In genomic region chr21:46221664-46222435, GRCh38 we compare ENCODE assay signal across 28 cellular contexts. TPM values are rescaled to one million over a fixed set of nuclear protein-coding genes. Genes with fewer than 3 reads are reported as not detected.
A peak's percentile ranks its signal among the peaks of the same experiment; 100 is the strongest.
DNase-seq lines count a peak whose midpoint lies in the region; ATAC-seq and TF ChIP-seq lines count a peak whose summit lies in the region.
"Had no signal": no experiment of that assay in that cellular context is flagged by ENCODE, and none has a peak within 500 bp of the region (broad histone marks: within the 10 kb centered on the region; RNA-seq: fewer than 3 reads in every experiment).

No MANE protein-coding gene starts in this region.

- no peak overlapping the region for H3K27ac Mint-ChIP-seq in activated CD8-positive, alpha-beta memory T cell treated with anti-CD3 and anti-CD28 coated beads, Interleukin-2, amount 10 ng/mL, durations not matched to agents 7 days and 5 days
- H3K27ac Mint-ChIP-seq: activated CD4-positive, alpha-beta T cell treated with anti-CD3 and anti-CD28 coated beads for 36 hours; nephron; T-helper 1 cell treated with Interleukin-12 subunit alpha and Interleukin-12 subunit beta and Interleukin-4 antibody, amounts not matched to agents 30 μg/mL and 1 μg/mL, for 36 hours had no signal

- H3K9me3 ChIP-seq in left ventricle myocardium inferior (replicated peaks) (no peaks in the 10 kb centered on the region), osteoblast (ENCODE audit: low read depth, low read length) (no peaks in the 10 kb centered on the region), esophagus muscularis mucosa (no peaks in the 10 kb centered on the region)
- H3K9me3 ChIP-seq: A549, adrenal gland, body of pancreas, right lobe of liver, SK-N-SH had no signal

- no peaks in the 10 kb centered on the region for H3K27me3 Mint-ChIP-seq in activated CD8-positive, alpha-beta memory T cell treated with anti-CD3 and anti-CD28 coated beads, Interleukin-2, amount 10 ng/mL, durations not matched to agents 7 days and 5 days
- H3K27me3 Mint-ChIP-seq: activated CD4-positive, alpha-beta T cell treated with anti-CD3 and anti-CD28 coated beads for 36 hours; CD4-positive, alpha-beta memory T cell had no signal

- TF ChIP-seq EP300 in esophagus muscularis mucosa (IDR thresholded peaks at IDR 0.05): no peak

- intact Hi-C loops in left ventricle myocardium inferior (cut with micrococcal nuclease): no loop called here
- intact Hi-C loops in esophagus muscularis mucosa (cut with DNase I): no loop called here

- no peaks in the 10 kb centered on the region for H3K36me3 Mint-ChIP-seq in activated CD8-positive, alpha-beta memory T cell treated with anti-CD3 and anti-CD28 coated beads, Interleukin-2, amount 10 ng/mL, durations not matched to agents 7 days and 5 days

- H3K4me1 Mint-ChIP-seq in activated CD8-positive, alpha-beta memory T cell treated with anti-CD3 and anti-CD28 coated beads, Interleukin-2, amount 10 ng/mL, durations not matched to agents 7 days and 5 days: peaks cover 11% of the 10 kb centered on the region

- no peak for TF ChIP-seq POLR2A in esophagus muscularis mucosa (IDR thresholded peaks at IDR 0.05; ENCODE audit: low read depth)

- H3K79me2 ChIP-seq in osteoblast (ENCODE audit: insufficient read depth, low read length): peaks cover 61% of the 10 kb centered on the region
- H3K79me2 ChIP-seq: parathyroid adenoma had no signal

- peaks cover 44% of the 10 kb centered on the region for H3K36me3 ChIP-seq in left ventricle myocardium inferior
- H3K36me3 ChIP-seq in osteoblast (ENCODE audit: insufficient read depth, low read length): peaks cover 15% of the 10 kb centered on the region
- peaks cover 32 to 65% (median 52%) of the 10 kb centered on the region in 4 donors for H3K36me3 ChIP-seq in esophagus muscularis mucosa

- no peak overlapping the region for H3K4me3 Mint-ChIP-seq in activated CD8-positive, alpha-beta memory T cell treated with anti-CD3 and anti-CD28 coated beads, Interleukin-2, amount 10 ng/mL, durations not matched to agents 7 days and 5 days
- H3K4me3 Mint-ChIP-seq: activated CD4-positive, alpha-beta T cell treated with anti-CD3 and anti-CD28 coated beads for 36 hours; CD4-positive, alpha-beta memory T cell; nephron; T-helper 1 cell treated with Interleukin-12 subunit alpha and Interleukin-12 subunit beta and Interleukin-4 antibody, amounts not matched to agents 30 μg/mL and 1 μg/mL, for 36 hours had no signal

- DNase-seq in activated CD8-positive, alpha-beta memory T cell treated with anti-CD3 and anti-CD28 coated beads, Interleukin-2, amount 10 ng/mL, durations not matched to agents 7 days and 5 days: peak; percentile 19
- no peak for DNase-seq in activated CD8-positive, alpha-beta memory T cell treated with anti-CD3 and anti-CD28 coated beads, Interleukin-2, amount 50 U/mL, for 48 hours
- DNase-seq in left ventricle myocardium inferior: peak; percentile 46
- peak; percentile 51 for DNase-seq in osteoblast (ENCODE audit: insufficient read length, low spot score, missing footprints)
- no peak for DNase-seq in DMS153 treated with DMSO at 0.1 percent for 48 hours (lab: John Stamatoyannopoulos, UW; ENCODE audit: unreplicated experiment)
- no peak for DNase-seq in esophagus muscularis mucosa (ENCODE audit: extremely low spot score)
- no peak for DNase-seq in activated effector memory CD4-positive, alpha-beta T cell treated with anti-CD3 and anti-CD28 coated beads, Interleukin-2, amount 50 U/mL, for 16 hours
- DNase-seq: activated CD4-positive, alpha-beta T cell treated with anti-CD3 and anti-CD28 coated beads for 36 hours; activated naive CD4-positive, alpha-beta T cell treated with Interleukin-2 at 50 U/mL for 16 hours; activated T-cell treated with anti-CD3 and anti-CD28 coated beads, Interleukin-2, amount 50 U/mL, for 48 hours; AML-193; CD4-positive, alpha-beta memory T cell; NCI-H1105 treated with DMSO at 0.1 percent for 48 hours; NCI-H2029 treated with DMSO at 0.1 percent for 48 hours; NCI-H226; NCI-H82; right lobe of liver; SK-N-SH; stimulated activated naive CD4-positive, alpha-beta T cell had no signal

- H3K4me3 ChIP-seq in left ventricle myocardium inferior (no peak overlapping the region), osteoblast (ENCODE audit: insufficient read depth, low read length) (no peak overlapping the region), esophagus muscularis mucosa (no peak overlapping the region)
- H3K4me3 ChIP-seq: A549, adrenal gland, body of pancreas, lung, right lobe of liver had no signal

- H3K27ac ChIP-seq in left ventricle myocardium inferior (replicated peaks): peak overlapping the region; percentile 76
- no peak overlapping the region for H3K27ac ChIP-seq in osteoblast (ENCODE audit: low read depth, low read length)
- no peak overlapping the region for H3K27ac ChIP-seq in esophagus muscularis mucosa (replicated peaks in 1 of 4)
- H3K27ac ChIP-seq: A549, adrenal gland, body of pancreas, parathyroid adenoma, right lobe of liver had no signal

- H4K20me1 ChIP-seq in osteoblast (ENCODE audit: insufficient read depth, low read length): peaks cover 6% of the 10 kb centered on the region

- H3K27me3 ChIP-seq in left ventricle myocardium inferior (ENCODE audit: low read depth) (no peaks in the 10 kb centered on the region), osteoblast (ENCODE audit: insufficient read depth, low read length) (no peaks in the 10 kb centered on the region), esophagus muscularis mucosa (no peaks in the 10 kb centered on the region)
- H3K27me3 ChIP-seq: adrenal gland, body of pancreas, right lobe of liver had no signal

- TF ChIP-seq CTCF in left ventricle myocardium inferior (IDR thresholded peaks at IDR 0.05; ENCODE audit: borderline replicate concordance) (no peak), osteoblast (IDR thresholded peaks at IDR 0.05; ENCODE audit: extremely low read depth, low read depth, low read length) (no peak), esophagus muscularis mucosa (IDR thresholded peaks at IDR 0.05) (no peak)

- no peaks in the 10 kb centered on the region for H3K9me3 Mint-ChIP-seq in activated CD8-positive, alpha-beta memory T cell treated with anti-CD3 and anti-CD28 coated beads, Interleukin-2, amount 10 ng/mL, durations not matched to agents 7 days and 5 days (ENCODE audit: low read depth)
- H3K9me3 Mint-ChIP-seq: nephron; T-helper 1 cell treated with Interleukin-12 subunit alpha and Interleukin-12 subunit beta and Interleukin-4 antibody, amounts not matched to agents 30 μg/mL and 1 μg/mL, for 36 hours had no signal

- ATAC-seq in activated CD8-positive, alpha-beta memory T cell treated with anti-CD3 and anti-CD28 coated beads, Interleukin-2, amount 10 ng/mL, durations not matched to agents 7 days and 5 days: no peak
- ATAC-seq in GM19452 (IDR thresholded peaks at IDR 0.05; ENCODE audit: unreplicated experiment): no peak
- ATAC-seq: A549; activated CD4-positive, alpha-beta T cell treated with anti-CD3 and anti-CD28 coated beads for 36 hours; body of pancreas; HCT116; right lobe of liver had no signal

- CTCF ChIA-PET in activated CD8-positive, alpha-beta memory T cell treated with anti-CD3 and anti-CD28 coated beads, Interleukin-2, amount 10 ng/mL, durations not matched to agents 7 days and 5 days (lab: Charles Lee): interaction anchor here (0.8 kb wide), 1 partner anchor 248 kb away, joined by 3 read pairs; no protein-coding TSS in a partner anchor

- H3K4me2 ChIP-seq in osteoblast (ENCODE audit: insufficient read depth, low read length): no peak overlapping the region
- H3K4me2 ChIP-seq: A549, SK-N-SH had no signal

- H3K4me1 ChIP-seq in left ventricle myocardium inferior (peaks cover 66% of the 10 kb centered on the region), osteoblast (ENCODE audit: insufficient read depth, low read length) (peaks cover under 1% of the 10 kb centered on the region), esophagus muscularis mucosa (peaks cover 18 to 31% (median 26%) of the 10 kb centered on the region in 4 donors)
- H3K4me1 ChIP-seq: A549, parathyroid adenoma had no signal

- 90% methylated on average over 15 of the region's 16 CpGs for whole genome bisulfite sequencing in esophagus muscularis mucosa

- no peak overlapping the region for H2AFZ ChIP-seq in osteoblast (ENCODE audit: low read length)
- H2AFZ ChIP-seq: parathyroid adenoma had no signal

RNA-seq across cellular contexts. Expression of gene LSS, which starts 6.7 kb away (rescaled TPM):
- 10 to 100 TPM; 44.9 to 49.5 TPM for total RNA-seq in activated CD8-positive, alpha-beta memory T cell treated with anti-CD3 and anti-CD28 coated beads, Interleukin-2, amount 10 ng/mL, durations not matched to agents 7 days and 5 days
- 52.0 TPM for total RNA-seq in left ventricle myocardium inferior
- 122 and 145 TPM in 2 replicates for total RNA-seq in osteoblast
- 10 to 100 TPM; 45.3 to 66.3 (median 53.1) TPM for total RNA-seq in esophagus muscularis mucosa

RNA-seq across cellular contexts. Expression of gene SPATC1L, which starts 37.6 kb away (rescaled TPM):
- 1 to 10 TPM; 4.2 to 4.8 TPM for total RNA-seq in activated CD8-positive, alpha-beta memory T cell treated with anti-CD3 and anti-CD28 coated beads, Interleukin-2, amount 10 ng/mL, durations not matched to agents 7 days and 5 days
- total RNA-seq in left ventricle myocardium inferior (7.0 TPM), osteoblast (3.2 and 6.9 TPM in 2 replicates), esophagus muscularis mucosa (10 to 100 TPM in 1 of 4 donors, 1 to 10 TPM in 3; 1.3 to 22.0 (median 7.0) TPM)

Comparison
In these comparisons a context has a peak if more than half of its experiments do, and no peak if none do; other contexts are left out.
1. DNase-seq: peak in activated CD8-positive, alpha-beta memory T cell treated with anti-CD3 and anti-CD28 coated beads, Interleukin-2, amount 10 ng/mL, durations not matched to agents 7 days and 5 days (single experiment), left ventricle myocardium inferior (single experiment) and osteoblast (single experiment); none in activated CD8-positive, alpha-beta memory T cell treated with anti-CD3 and anti-CD28 coated beads, Interleukin-2, amount 50 U/mL, for 48 hours (single experiment), DMS153 treated with DMSO at 0.1 percent for 48 hours (single experiment), esophagus muscularis mucosa (single experiment) and activated effector memory CD4-positive, alpha-beta T cell treated with anti-CD3 and anti-CD28 coated beads, Interleukin-2, amount 50 U/mL, for 16 hours (single experiment).